18 cellular contexts compared by ENCODE assay signal in genomic region chr7:120873367-120873766, GRCh38. TPM values are rescaled to one million over a fixed set of nuclear protein-coding genes. Genes with fewer than 3 reads are reported as not detected.
DNase-seq lines count a peak whose midpoint lies in the region; TF ChIP-seq lines count a peak whose summit lies in the region.
"Had no signal": no experiment of that assay in that cellular context is flagged by ENCODE, and none has a peak within 500 bp of the region (broad histone marks: within the 10 kb centered on the region; RNA-seq: fewer than 3 reads in every experiment).

No MANE protein-coding gene starts in this region.

- no peak overlapping the region for H3K27ac Mint-ChIP-seq in osteocyte (ENCODE audit: unreplicated experiment)
- no peak overlapping the region for H3K27ac Mint-ChIP-seq in progenitor cell of endocrine pancreas
- H3K27ac Mint-ChIP-seq: CD8-positive, alpha-beta memory T cell; HFFc6 had no signal

- H3K27me3 Mint-ChIP-seq in osteocyte (ENCODE audit: unreplicated experiment) = peaks cover 28% of the 10 kb centered on the region
- H3K27me3 Mint-ChIP-seq in progenitor cell of endocrine pancreas = no peaks in the 10 kb centered on the region

- DNase-seq in COR-L47 (lab: John Stamatoyannopoulos, UW) (peak; percentile 3), NCI-H1417 treated with DMSO at 0.1 percent for 48 hours (lab: John Stamatoyannopoulos, UW) (peak; percentile 13), osteocyte (ENCODE audit: extremely low spot score, unreplicated experiment) (no peak), progenitor cell of endocrine pancreas (ENCODE audit: low spot score, unreplicated experiment) (no peak), Ammon's horn (ENCODE audit: low spot score) (no peak)
- DNase-seq: C1 segment of cervical spinal cord; CD8-positive, alpha-beta memory T cell; DMS79; H7; HFFc6; NCI-H146; NCI-H2029 treated with DMSO at 0.1 percent for 48 hours; NCI-H510A; PC-3; SIG-M5 had no signal

- H3K27ac ChIP-seq in iPS-20b (ENCODE audit: low read length) = no peak overlapping the region
- H3K27ac ChIP-seq: RWPE1 had no signal

- TF ChIP-seq CTCF in osteocyte (IDR thresholded peaks at IDR 0.05) = no peak
- no peak for TF ChIP-seq CTCF in progenitor cell of endocrine pancreas (IDR thresholded peaks at IDR 0.05; ENCODE audit: unreplicated experiment)

- no peaks in the 10 kb centered on the region for H3K36me3 Mint-ChIP-seq in osteocyte (ENCODE audit: unreplicated experiment)
- H3K36me3 Mint-ChIP-seq in progenitor cell of endocrine pancreas (ENCODE audit: insufficient read depth) = no peaks in the 10 kb centered on the region
- H3K36me3 Mint-ChIP-seq: CD8-positive, alpha-beta memory T cell had no signal

- H3K4me1 Mint-ChIP-seq in osteocyte (ENCODE audit: unreplicated experiment) (peaks cover 4% of the 10 kb centered on the region), progenitor cell of endocrine pancreas (ENCODE audit: low read depth) (peaks cover 21% of the 10 kb centered on the region)
- H3K4me1 Mint-ChIP-seq: CD8-positive, alpha-beta memory T cell had no signal

- H3K9me3 ChIP-seq in iPS-20b (ENCODE audit: insufficient read depth, low read depth, low read length) (no peaks in the 10 kb centered on the region), neuron (ENCODE audit: low read length) (no peaks in the 10 kb centered on the region)

- H3K36me3 ChIP-seq in iPS-20b (ENCODE audit: insufficient read depth, low read depth, low read length) (no peaks in the 10 kb centered on the region), neuron (ENCODE audit: insufficient read depth, low read length) (no peaks in the 10 kb centered on the region)

- no peak overlapping the region for H3K9ac ChIP-seq in iPS-20b (ENCODE audit: low read depth, low read length)

- H3K4me1 ChIP-seq in iPS-20b (ENCODE audit: insufficient read depth, low read length) (peaks cover 7% of the 10 kb centered on the region), neuron (ENCODE audit: insufficient read depth, low read length) (peaks cover 24% of the 10 kb centered on the region)

- H3K27me3 ChIP-seq in iPS-20b (ENCODE audit: insufficient read depth, low read length) (no peaks in the 10 kb centered on the region), neuron (ENCODE audit: insufficient read depth, low read length) (no peaks in the 10 kb centered on the region)

- H3K4me3 ChIP-seq in iPS-20b (ENCODE audit: low read length) = peak overlapping the region; percentile 16; the same call in 1 of the 2 replicates
- no peak overlapping the region for H3K4me3 ChIP-seq in neuron (ENCODE audit: low read length)

- peak overlapping the region; percentile 35 for H2AFZ ChIP-seq in neuron (ENCODE audit: low read depth, low read length)

- H3K4me3 Mint-ChIP-seq in osteocyte (ENCODE audit: unreplicated experiment) (no peak overlapping the region), progenitor cell of endocrine pancreas (ENCODE audit: low read depth) (no peak overlapping the region)
- H3K4me3 Mint-ChIP-seq: CD8-positive, alpha-beta memory T cell; HFFc6 had no signal

- H3K9me3 Mint-ChIP-seq in osteocyte (ENCODE audit: unreplicated experiment) = no peaks in the 10 kb centered on the region
- H3K9me3 Mint-ChIP-seq in progenitor cell of endocrine pancreas (ENCODE audit: low read depth) = no peaks in the 10 kb centered on the region
- H3K9me3 Mint-ChIP-seq: CD8-positive, alpha-beta memory T cell; HFFc6 had no signal

RNA-seq across cellular contexts. Expression of gene TSPAN12, which starts 15.4 kb away (rescaled TPM):
- total RNA-seq in osteocyte (13.2 and 14.0 TPM in 2 replicates), progenitor cell of endocrine pancreas (23.2 and 25.3 TPM in 2 replicates)
- total RNA-seq: CD8-positive, alpha-beta memory T cell had no signal

Comparison
In these comparisons a context has a peak if more than half of its experiments do, and no peak if none do; other contexts are left out.
1. DNase-seq: peak in COR-L47 (single experiment) and NCI-H1417 treated with DMSO at 0.1 percent for 48 hours (single experiment); none in osteocyte (single experiment), progenitor cell of endocrine pancreas (single experiment) and Ammon's horn (single experiment).